7 cellular contexts compared by ENCODE assay signal in genomic region chr2:13546131-13546530, GRCh38.
"Had no signal": no experiment of that assay in that cellular context is flagged by ENCODE, and none has a peak within 500 bp of the region (broad histone marks: within the 10 kb centered on the region; RNA-seq: fewer than 3 reads in every experiment).

No MANE protein-coding gene starts in this region.

- ATAC-seq: GM23338 had no signal

- DNase-seq: H9, HCEC 1CT, KBM-7 had no signal

- H3K4me2 ChIP-seq: GM23338 had no signal

- H2AFZ ChIP-seq: GM23338 had no signal

- H3K4me3 ChIP-seq: GM23338 had no signal

- FAIRE-seq: H1, H54, HTR-8/SVneo had no signal
